Comparison of ENCODE assay signal across 8 cellular contexts in the genomic region with DNA sequence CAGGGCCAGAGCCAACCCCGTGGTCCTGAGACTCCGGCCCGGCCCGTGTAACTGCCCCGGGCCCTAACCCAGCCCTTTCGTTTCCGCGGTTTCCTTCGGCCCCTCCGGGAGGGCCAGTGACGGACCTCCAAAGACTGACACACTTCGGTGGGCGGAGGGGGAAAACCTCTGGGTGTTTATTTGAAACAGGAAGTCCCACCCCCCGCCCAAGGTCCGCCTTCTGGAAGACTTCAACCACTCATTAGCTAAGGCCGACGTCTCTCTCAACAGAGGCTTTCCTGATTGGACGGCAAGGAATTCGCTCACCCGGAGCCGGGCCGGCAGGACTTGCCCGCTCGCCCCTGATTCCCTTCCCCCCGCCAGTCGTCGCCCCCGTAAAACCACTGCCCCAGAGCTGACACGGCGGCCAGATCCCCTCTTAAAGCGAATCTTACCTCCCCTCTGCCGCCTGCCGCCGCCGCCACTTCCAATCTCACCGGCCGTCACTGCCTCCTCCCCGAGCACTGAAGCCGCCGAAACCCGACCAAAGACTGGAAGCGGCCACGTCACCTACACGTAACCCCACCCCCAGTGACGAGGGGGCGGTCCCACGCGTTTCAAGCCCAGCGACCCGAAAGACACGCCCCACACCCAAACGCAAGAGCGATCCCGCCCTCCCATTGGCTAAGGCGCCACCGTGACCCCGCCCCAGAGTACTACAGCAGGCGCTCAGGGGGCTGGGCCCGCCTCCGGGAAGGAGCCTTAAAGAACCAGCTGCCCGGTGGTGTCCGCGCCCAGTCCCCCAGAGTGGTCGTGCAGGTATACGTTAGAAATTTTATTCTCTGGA. TPM values are rescaled to one million over a fixed set of nuclear protein-coding genes. Genes with fewer than 3 reads are reported as not detected.
A peak's percentile ranks its signal among the peaks of the same experiment; 100 is the strongest.
DNase-seq lines count a peak whose midpoint lies in the region; ATAC-seq and TF ChIP-seq lines count a peak whose summit lies in the region.

A gene with protein sequence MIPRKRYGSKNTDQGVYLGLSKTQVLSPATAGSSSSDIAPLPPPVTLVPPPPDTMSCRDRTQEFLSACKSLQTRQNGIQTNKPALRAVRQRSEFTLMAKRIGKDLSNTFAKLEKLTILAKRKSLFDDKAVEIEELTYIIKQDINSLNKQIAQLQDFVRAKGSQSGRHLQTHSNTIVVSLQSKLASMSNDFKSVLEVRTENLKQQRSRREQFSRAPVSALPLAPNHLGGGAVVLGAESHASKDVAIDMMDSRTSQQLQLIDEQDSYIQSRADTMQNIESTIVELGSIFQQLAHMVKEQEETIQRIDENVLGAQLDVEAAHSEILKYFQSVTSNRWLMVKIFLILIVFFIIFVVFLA (minus strand): TSS at position 532 of the 826 bp plus-strand sequence. CDS start 808 bp downstream, outside the sequence.

- peaks cover 0 to 73% (median 37%) of the 10 kb centered on the region in 9 donors for H3K36me3 ChIP-seq in heart right ventricle
- H3K36me3 ChIP-seq in upper lobe of right lung: peaks cover 58% of the 10 kb centered on the region

- ATAC-seq in HG02884 (IDR thresholded peaks at IDR 0.05; ENCODE audit: unreplicated experiment): peak; percentile 78
- peak; percentile 98 to 99 (median 98) for ATAC-seq in heart right ventricle
- peak; percentile 98 for ATAC-seq in upper lobe of right lung

- H3K4me1 ChIP-seq in heart right ventricle: peaks cover 8 to 49% (median 44%) of the 10 kb centered on the region in 9 donors
- peaks cover 15% of the 10 kb centered on the region for H3K4me1 ChIP-seq in upper lobe of right lung

- DNase-seq in GM13977 (ENCODE audit: low spot score): peak; percentile 97
- peak; percentile 91 for DNase-seq in NCI-H1694 (lab: John Stamatoyannopoulos, UW)
- DNase-seq in amniotic stem cell (lab: John Stamatoyannopoulos, UW): peak; percentile 95
- peak; percentile 99 to 100 for DNase-seq in heart right ventricle
- peak; percentile 100 for DNase-seq in posterior vena cava (ENCODE audit: low spot score)
- peak; percentile 100 for DNase-seq in upper lobe of right lung

- peak within 1 kb of the TSS; percentile 99 for H3K27ac Mint-ChIP-seq in T-helper 1 cell treated with Interleukin-12 subunit alpha and Interleukin-12 subunit beta and Interleukin-4 antibody, amounts not matched to agents 30 μg/mL and 1 μg/mL, for 36 hours

- peaks cover 33% of the 10 kb centered on the region for H3K4me1 Mint-ChIP-seq in T-helper 1 cell treated with Interleukin-12 subunit alpha and Interleukin-12 subunit beta and Interleukin-4 antibody, amounts not matched to agents 30 μg/mL and 1 μg/mL, for 36 hours (ENCODE audit: low read depth)

- H3K4me3 ChIP-seq in heart right ventricle (peak within 1 kb of the TSS; percentile 65 to 99 (median 88)), upper lobe of right lung (peak within 1 kb of the TSS; percentile 74)

- H3K4me3 Mint-ChIP-seq in T-helper 1 cell treated with Interleukin-12 subunit alpha and Interleukin-12 subunit beta and Interleukin-4 antibody, amounts not matched to agents 30 μg/mL and 1 μg/mL, for 36 hours: peak within 1 kb of the TSS; percentile 91

- peaks cover 41% of the 10 kb centered on the region for H3K36me3 Mint-ChIP-seq in T-helper 1 cell treated with Interleukin-12 subunit alpha and Interleukin-12 subunit beta and Interleukin-4 antibody, amounts not matched to agents 30 μg/mL and 1 μg/mL, for 36 hours (ENCODE audit: low read depth)

- in situ Hi-C loops in GM13977 (cut with MboI; ENCODE audit: low pct_unique_long_range_greater_than_20kb, low sequenced_read_pairs, unreplicated experiment): no loop called here

- no peaks in the 10 kb centered on the region for H3K27me3 Mint-ChIP-seq in T-helper 1 cell treated with Interleukin-12 subunit alpha and Interleukin-12 subunit beta and Interleukin-4 antibody, amounts not matched to agents 30 μg/mL and 1 μg/mL, for 36 hours (ENCODE audit: low read depth)

- peak within 1 kb of the TSS; percentile 82 to 97 (median 94) for H3K27ac ChIP-seq in heart right ventricle
- peak within 1 kb of the TSS; percentile 96 for H3K27ac ChIP-seq in upper lobe of right lung

- H3K27me3 ChIP-seq in heart right ventricle: no peaks in the 10 kb centered on the region
- H3K27me3 ChIP-seq in upper lobe of right lung: no peaks in the 10 kb centered on the region

- H3K9me3 ChIP-seq in heart right ventricle (no peaks in the 10 kb centered on the region), upper lobe of right lung (no peaks in the 10 kb centered on the region)

- H3K9me3 Mint-ChIP-seq in T-helper 1 cell treated with Interleukin-12 subunit alpha and Interleukin-12 subunit beta and Interleukin-4 antibody, amounts not matched to agents 30 μg/mL and 1 μg/mL, for 36 hours: no peaks in the 10 kb centered on the region

- WGBS in heart right ventricle, 2 donors: 0 to 1% methylated on average over 65 of the region's 65 CpGs

- intact Hi-C loops in heart right ventricle (cut with DNase I): loop anchor here in 6 of 10 donors (2.0 to 10.0 kb wide), 5 partner anchors 25 to 227 kb away; a partner anchor contains a TSS
- intact Hi-C loops in posterior vena cava (cut with DNase I): loop anchor here in 1 of 2 donors (10.0 kb wide), 1 partner anchor 47 kb away; a partner anchor contains a TSS
- intact Hi-C loops in upper lobe of right lung (cut with DNase I): no loop called here

- TF ChIP-seq CTCF in GM13977 (IDR thresholded peaks at IDR 0.05; ENCODE audit: extremely low read depth, insufficient read depth, missing control alignments): no peak
- no peak for TF ChIP-seq CTCF in heart right ventricle (IDR thresholded peaks at IDR 0.05)
- TF ChIP-seq CTCF in upper lobe of right lung (IDR thresholded peaks at IDR 0.05): no peak

RNA-seq across cellular contexts. Expression of the gene that starts here (rescaled TPM):
- 10 to 100 TPM; 16.8 to 27.0 (median 19.0) TPM for total RNA-seq in heart right ventricle
- polyA plus RNA-seq in heart right ventricle: 10 to 100 TPM; 13.6 to 31.9 TPM
- total RNA-seq in posterior vena cava: 10 to 100 TPM; 32.8 to 34.0 TPM
- 40.9 TPM for total RNA-seq in upper lobe of right lung

Comparison
In these comparisons a context has a peak if more than half of its experiments do, and no peak if none do; other contexts are left out.
1. Peak in every context shown above with its lines: DNase-seq, ATAC-seq, H3K4me3 ChIP-seq and H3K27ac ChIP-seq.